Comparison of ENCODE assay signal across 8 cellular contexts in the genomic region with DNA sequence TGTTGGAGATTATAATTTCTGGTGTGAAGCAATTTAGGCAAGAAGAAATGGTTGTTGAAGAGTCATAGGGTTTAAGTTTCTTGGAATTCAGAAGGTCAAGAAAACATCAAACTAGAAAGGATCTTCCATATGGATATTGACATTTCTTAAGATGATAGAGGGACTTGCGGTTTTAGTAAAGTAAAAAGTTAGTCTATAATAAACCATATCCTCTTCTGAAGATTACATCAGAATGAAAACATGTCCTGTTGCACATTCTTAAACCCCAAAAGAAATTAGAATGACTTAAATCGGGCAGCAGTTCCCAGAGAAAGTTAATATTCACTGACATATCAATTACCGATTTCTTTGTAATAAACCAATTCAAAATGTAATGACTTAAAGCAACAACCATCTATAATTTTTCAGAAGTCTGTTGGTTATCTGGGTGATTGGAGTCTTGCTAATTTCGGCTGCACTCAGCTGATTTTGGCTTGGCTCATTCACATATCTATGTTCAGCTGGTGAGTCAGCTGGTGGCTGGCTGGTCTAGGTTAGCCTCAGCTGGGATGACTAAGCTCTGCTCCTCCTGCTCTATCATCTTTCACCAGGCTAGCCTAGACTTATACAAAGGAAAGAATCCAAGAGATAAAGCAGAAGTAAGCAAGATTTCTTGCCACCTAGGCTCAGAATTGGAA. TPM values are rescaled to one million over a fixed set of nuclear protein-coding genes. Genes with fewer than 3 reads are reported as not detected.
DNase-seq lines count a peak whose midpoint lies in the region; ATAC-seq lines count a peak whose summit lies in the region.

No MANE protein-coding gene starts in this region.

- no peak overlapping the region for H3K9ac ChIP-seq in mesendoderm (ENCODE audit: low read length)

- DNase-seq in COLO829 (ENCODE audit: low spot score) (peak; percentile 60), HS-5 (ENCODE audit: low read depth) (peak; percentile 79), astrocyte of the hippocampus (ENCODE audit: low read depth, low spot score) (peak; percentile 82), mesendoderm (peak; percentile 39), ecto neural progenitor cell (ENCODE audit: low spot score) (no peak), NCI-H187 (lab: John Stamatoyannopoulos, UW) (no peak)
- DNase-seq in activated effector memory CD4-positive, alpha-beta T cell treated with anti-CD3 and anti-CD28 coated beads, Interleukin-2, amount 50 U/mL, for 16 hours: no peak

- H3K18ac ChIP-seq in mesendoderm (ENCODE audit: low read length): no peak overlapping the region

- no peaks in the 10 kb centered on the region for H3K4me1 ChIP-seq in mesendoderm (ENCODE audit: control insufficient read depth, low read depth, low read length)

- no peak overlapping the region for H2AK5ac ChIP-seq in mesendoderm (ENCODE audit: low read length)

- no peak overlapping the region for H3K4me2 ChIP-seq in mesendoderm (ENCODE audit: low read length)

- no peaks in the 10 kb centered on the region for H3K27me3 ChIP-seq in mesendoderm (ENCODE audit: insufficient read depth, low read length, poor library complexity)

- H3K79me1 ChIP-seq in mesendoderm (ENCODE audit: low read length): no peaks in the 10 kb centered on the region

- H3K27ac ChIP-seq in mesendoderm (ENCODE audit: low read depth, low read length): no peak overlapping the region

- H4K8ac ChIP-seq in mesendoderm (ENCODE audit: low read depth, low read length): no peak overlapping the region

- H3K56ac ChIP-seq in mesendoderm (ENCODE audit: low read length): no peak overlapping the region

- H2BK120ac ChIP-seq in mesendoderm (ENCODE audit: low read depth, low read length): no peak overlapping the region

- H4K5ac ChIP-seq in mesendoderm (ENCODE audit: low read length): no peak overlapping the region

- H3K4me3 ChIP-seq in mesendoderm (ENCODE audit: low read length): no peak overlapping the region

- no peak overlapping the region for H2BK5ac ChIP-seq in mesendoderm (ENCODE audit: low read length)

- no peak overlapping the region for H3K23ac ChIP-seq in mesendoderm (ENCODE audit: low read length)

- H3K79me2 ChIP-seq in mesendoderm (ENCODE audit: control insufficient read depth, insufficient read depth, low read length): no peaks in the 10 kb centered on the region

- no peak for ATAC-seq in HG02642 (IDR thresholded peaks at IDR 0.05; ENCODE audit: poor library complexity, unreplicated experiment)

- no CpG with 5 or more reads among the region's 4 CpGs for WGBS in mesendoderm (ENCODE audit: extremely low coverage, insufficient coverage, low lambda C conversion rate)

- H3K4ac ChIP-seq in mesendoderm (ENCODE audit: low read depth, low read length): no peak overlapping the region

- H2BK15ac ChIP-seq in mesendoderm (replicated peaks; ENCODE audit: low read depth): no peak overlapping the region

- H3K36me3 ChIP-seq in mesendoderm (ENCODE audit: control insufficient read depth, insufficient read depth, low read length): no peaks in the 10 kb centered on the region

RNA-seq across cellular contexts. Expression of gene DYNLT3, which starts 24.4 kb away (rescaled TPM):
- polyA plus RNA-seq in mesendoderm (2013, experiment 1 of 2): 6.2 TPM
- polyA plus RNA-seq in mesendoderm (2013, experiment 2 of 2): 5.9 TPM

Comparison
In these comparisons a context has a peak if more than half of its experiments do, and no peak if none do; other contexts are left out.
1. DNase-seq: peak in COLO829 (single experiment), HS-5 (single experiment), astrocyte of the hippocampus (single experiment) and mesendoderm (single experiment); none in activated effector memory CD4-positive, alpha-beta T cell treated with anti-CD3 and anti-CD28 coated beads, Interleukin-2, amount 50 U/mL, for 16 hours (single experiment), ecto neural progenitor cell (single experiment) and NCI-H187 (0 of 2).